In the genomic region with DNA sequence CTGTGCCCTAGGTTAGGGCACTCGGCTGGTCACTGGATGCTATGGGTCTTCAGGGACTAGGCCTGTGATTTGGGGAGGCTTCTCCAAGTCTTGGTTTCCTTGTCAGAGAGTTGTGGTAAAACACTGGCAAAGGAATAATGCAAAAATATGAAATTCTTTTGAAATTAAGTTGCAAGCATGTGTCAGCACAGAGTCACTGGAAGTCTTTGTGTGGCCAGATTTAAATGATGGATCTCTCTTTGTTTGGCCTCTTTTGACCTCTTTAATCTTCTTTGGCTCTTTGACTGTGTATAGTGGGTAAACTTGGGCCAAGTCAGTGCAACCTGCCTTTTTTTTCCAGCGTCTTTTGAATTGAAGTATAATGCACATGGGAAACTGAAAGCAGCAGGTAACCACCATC, we compare ENCODE assay signal across 9 cellular contexts. TPM values are rescaled to one million over a fixed set of nuclear protein-coding genes. Genes with fewer than 3 reads are reported as not detected.
A peak's percentile ranks its signal among the peaks of the same experiment; 100 is the strongest.
DNase-seq lines count a peak whose midpoint lies in the region; ATAC-seq and TF ChIP-seq lines count a peak whose summit lies in the region.
"Had no signal": no experiment of that assay in that cellular context is flagged by ENCODE, and none has a peak within 500 bp of the region (broad histone marks: within the 10 kb centered on the region; RNA-seq: fewer than 3 reads in every experiment).

No MANE protein-coding gene starts in this region.

- no peak overlapping the region for H3K27ac Mint-ChIP-seq in activated naive CD8-positive, alpha-beta T cell
- no peak overlapping the region for H3K27ac Mint-ChIP-seq in activated naive CD8-positive, alpha-beta T cell treated with anti-CD3 and anti-CD28 coated beads, Interleukin-2, amount 50 U/mL, for 24 hours

- peak overlapping the region; percentile 65 for H3K4me2 ChIP-seq in SK-N-SH

- peaks cover 30% of the 10 kb centered on the region; the same call in 1 of the 2 replicates for H3K79me2 ChIP-seq in SK-N-SH (ENCODE audit: insufficient read depth)

- peaks cover 7% of the 10 kb centered on the region for H3K36me3 Mint-ChIP-seq in activated naive CD8-positive, alpha-beta T cell
- H3K36me3 Mint-ChIP-seq in activated naive CD8-positive, alpha-beta T cell treated with anti-CD3 and anti-CD28 coated beads, Interleukin-2, amount 50 U/mL, for 24 hours (ENCODE audit: low read depth) = peaks cover 52% of the 10 kb centered on the region

- TF ChIP-seq CTCF in SK-N-SH (IDR thresholded peaks at IDR 0.05) (no peak), left lung (IDR thresholded peaks at IDR 0.05) (no peak), tibial artery (IDR thresholded peaks at IDR 0.05) (no peak)

- CTCF ChIA-PET in SK-N-SH (lab: Yijun Ruan, JAX) = interaction anchor here (0.9 to 1.8 kb wide), 2 partner anchors 9 to 68 kb away, joined by 4 to 7 read pairs; no protein-coding TSS in a partner anchor

- H3K27me3 Mint-ChIP-seq in activated naive CD8-positive, alpha-beta T cell = no peaks in the 10 kb centered on the region
- H3K27me3 Mint-ChIP-seq in activated naive CD8-positive, alpha-beta T cell treated with anti-CD3 and anti-CD28 coated beads, Interleukin-2, amount 50 U/mL, for 24 hours = no peaks in the 10 kb centered on the region

- WGBS in SK-N-SH (ENCODE audit: low lambda C conversion rate) = 50% methylated on average over 2 of the region's 2 CpGs

- POLR2A ChIA-PET in SK-N-SH (lab: Yijun Ruan, JAX) = no interaction called here

- intact Hi-C loops in left lung (cut with DNase I) = no loop called here
- intact Hi-C loops in tibial artery (cut with DNase I; ENCODE audit: low total_unique reads) = no loop called here

- no peaks in the 10 kb centered on the region for H4K20me1 ChIP-seq in SK-N-SH (ENCODE audit: insufficient read depth)

- H3K4me1 Mint-ChIP-seq in activated naive CD8-positive, alpha-beta T cell (ENCODE audit: low read depth) = peaks cover 98% of the 10 kb centered on the region
- H3K4me1 Mint-ChIP-seq in activated naive CD8-positive, alpha-beta T cell treated with anti-CD3 and anti-CD28 coated beads, Interleukin-2, amount 50 U/mL, for 24 hours = peaks cover 97% of the 10 kb centered on the region

- H3K9me2 ChIP-seq in SK-N-SH = no peaks in the 10 kb centered on the region

- no peak for TF ChIP-seq RAD21 in SK-N-SH (IDR thresholded peaks at IDR 0.05; ENCODE audit: low read length)

- peak overlapping the region; percentile 56 for H3K4me3 Mint-ChIP-seq in activated naive CD8-positive, alpha-beta T cell
- H3K4me3 Mint-ChIP-seq in activated naive CD8-positive, alpha-beta T cell treated with anti-CD3 and anti-CD28 coated beads, Interleukin-2, amount 50 U/mL, for 24 hours = no peak overlapping the region

- H3K9me3 ChIP-seq in SK-N-SH (no peaks in the 10 kb centered on the region), left lung (no peaks in the 10 kb centered on the region), tibial artery (no peaks in the 10 kb centered on the region)
- H3K9me3 ChIP-seq: HAP-1 had no signal

- H3F3A ChIP-seq in SK-N-SH (replicated peaks; ENCODE audit: insufficient read depth) = peaks cover 33% of the 10 kb centered on the region

- H3K27ac ChIP-seq in SK-N-SH (ENCODE audit: low read depth in 2 of 2, low read length in 1 of 2) (peak overlapping the region; percentile 87 to 94), left lung (peak overlapping the region; percentile 65 to 85), tibial artery (peak overlapping the region; percentile 80 to 81)

- no peaks in the 10 kb centered on the region for H3K9me3 Mint-ChIP-seq in activated naive CD8-positive, alpha-beta T cell (ENCODE audit: low read depth)
- no peaks in the 10 kb centered on the region for H3K9me3 Mint-ChIP-seq in activated naive CD8-positive, alpha-beta T cell treated with anti-CD3 and anti-CD28 coated beads, Interleukin-2, amount 50 U/mL, for 24 hours

- H3K27me3 ChIP-seq in SK-N-SH (ENCODE audit: insufficient read depth) (no peaks in the 10 kb centered on the region), left lung (no peaks in the 10 kb centered on the region), tibial artery (no peaks in the 10 kb centered on the region)

- H2AFZ ChIP-seq in SK-N-SH (ENCODE audit: low read depth) = no peak overlapping the region

- peak in 1 of 2 experiments; percentile 43; a peak in 1 of 4 replicates for TF ChIP-seq EP300 in SK-N-SH (IDR thresholded peaks at IDR 0.05; ENCODE audit: borderline replicate concordance in 1 of 2, low read depth in 1 of 2, low read length in 1 of 2)

- H3K4me1 ChIP-seq in SK-N-SH (ENCODE audit: control insufficient read depth in 1 of 2, insufficient read depth in 2 of 2, low read depth in 1 of 2, low read length in 1 of 2) (peaks cover 54 to 67% of the 10 kb centered on the region in 2 experiments), left lung (peaks cover 54 to 92% of the 10 kb centered on the region in 2 donors), tibial artery (peaks cover 0 to 58% (median 50%) of the 10 kb centered on the region in 4 donors)

- DNase-seq in activated naive CD8-positive, alpha-beta T cell treated with anti-CD3 and anti-CD28 coated beads, Interleukin-2, amount 50 U/mL, for 24 hours = no peak
- DNase-seq in SK-N-SH = no peak
- DNase-seq in left lung = no peak
- DNase-seq in tibial artery = no peak
- DNase-seq in NCI-H1694 (lab: John Stamatoyannopoulos, UW) = no peak

- peak overlapping the region in 1 of 2 experiments; percentile 28; a peak in 2 of 4 replicates for H3K4me3 ChIP-seq in SK-N-SH (ENCODE audit: low read depth in 2 of 2, low read length in 1 of 2)
- H3K4me3 ChIP-seq in left lung = no peak overlapping the region
- no peak overlapping the region for H3K4me3 ChIP-seq in tibial artery
- H3K4me3 ChIP-seq: HAP-1 had no signal

- H3K9ac ChIP-seq in SK-N-SH = peak overlapping the region; percentile 59

- H3K36me3 ChIP-seq in SK-N-SH (replicated peaks in 1 of 2; ENCODE audit: control insufficient read depth in 1 of 2, insufficient read depth in 2 of 2, low read length in 1 of 2) = no peaks in the 10 kb centered on the region
- no peaks in the 10 kb centered on the region for H3K36me3 ChIP-seq in left lung
- no peaks in the 10 kb centered on the region for H3K36me3 ChIP-seq in tibial artery

- ATAC-seq in activated naive CD8-positive, alpha-beta T cell treated with anti-CD3 and anti-CD28 coated beads, Interleukin-2, amount 50 U/mL, for 24 hours = no peak
- ATAC-seq in left lung = no peak
- no peak for ATAC-seq in HG03520 (IDR thresholded peaks at IDR 0.05; ENCODE audit: unreplicated experiment)
- no peak for ATAC-seq in HG03039 (IDR thresholded peaks at IDR 0.05; ENCODE audit: unreplicated experiment)

TF ChIP-seq in SK-N-SH, 30 proteins besides CTCF, POLR2A, EP300 and RAD21 (continues in another document):
- TF ChIP-seq, protein P1, sequence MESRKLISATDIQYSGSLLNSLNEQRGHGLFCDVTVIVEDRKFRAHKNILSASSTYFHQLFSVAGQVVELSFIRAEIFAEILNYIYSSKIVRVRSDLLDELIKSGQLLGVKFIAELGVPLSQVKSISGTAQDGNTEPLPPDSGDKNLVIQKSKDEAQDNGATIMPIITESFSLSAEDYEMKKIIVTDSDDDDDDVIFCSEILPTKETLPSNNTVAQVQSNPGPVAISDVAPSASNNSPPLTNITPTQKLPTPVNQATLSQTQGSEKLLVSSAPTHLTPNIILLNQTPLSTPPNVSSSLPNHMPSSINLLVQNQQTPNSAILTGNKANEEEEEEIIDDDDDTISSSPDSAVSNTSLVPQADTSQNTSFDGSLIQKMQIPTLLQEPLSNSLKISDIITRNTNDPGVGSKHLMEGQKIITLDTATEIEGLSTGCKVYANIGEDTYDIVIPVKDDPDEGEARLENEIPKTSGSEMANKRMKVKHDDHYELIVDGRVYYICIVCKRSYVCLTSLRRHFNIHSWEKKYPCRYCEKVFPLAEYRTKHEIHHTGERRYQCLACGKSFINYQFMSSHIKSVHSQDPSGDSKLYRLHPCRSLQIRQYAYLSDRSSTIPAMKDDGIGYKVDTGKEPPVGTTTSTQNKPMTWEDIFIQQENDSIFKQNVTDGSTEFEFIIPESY (IDR thresholded peaks at IDR 0.05; ENCODE audit: borderline replicate concordance, low read depth) = no peak
- TF ChIP-seq, protein P2, sequence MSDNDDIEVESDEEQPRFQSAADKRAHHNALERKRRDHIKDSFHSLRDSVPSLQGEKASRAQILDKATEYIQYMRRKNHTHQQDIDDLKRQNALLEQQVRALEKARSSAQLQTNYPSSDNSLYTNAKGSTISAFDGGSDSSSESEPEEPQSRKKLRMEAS (IDR thresholded peaks at IDR 0.05; ENCODE audit: low read depth) = no peak
- TF ChIP-seq, protein P3, sequence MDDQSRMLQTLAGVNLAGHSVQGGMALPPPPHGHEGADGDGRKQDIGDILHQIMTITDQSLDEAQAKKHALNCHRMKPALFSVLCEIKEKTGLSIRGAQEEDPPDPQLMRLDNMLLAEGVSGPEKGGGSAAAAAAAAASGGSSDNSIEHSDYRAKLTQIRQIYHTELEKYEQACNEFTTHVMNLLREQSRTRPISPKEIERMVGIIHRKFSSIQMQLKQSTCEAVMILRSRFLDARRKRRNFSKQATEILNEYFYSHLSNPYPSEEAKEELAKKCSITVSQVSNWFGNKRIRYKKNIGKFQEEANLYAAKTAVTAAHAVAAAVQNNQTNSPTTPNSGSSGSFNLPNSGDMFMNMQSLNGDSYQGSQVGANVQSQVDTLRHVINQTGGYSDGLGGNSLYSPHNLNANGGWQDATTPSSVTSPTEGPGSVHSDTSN (IDR thresholded peaks at IDR 0.05) = peak; percentile 87
- no peak for TF ChIP-seq GATA2 (CRISPR knock-in tag; IDR thresholded peaks at IDR 0.05)
- TF ChIP-seq, protein P4, sequence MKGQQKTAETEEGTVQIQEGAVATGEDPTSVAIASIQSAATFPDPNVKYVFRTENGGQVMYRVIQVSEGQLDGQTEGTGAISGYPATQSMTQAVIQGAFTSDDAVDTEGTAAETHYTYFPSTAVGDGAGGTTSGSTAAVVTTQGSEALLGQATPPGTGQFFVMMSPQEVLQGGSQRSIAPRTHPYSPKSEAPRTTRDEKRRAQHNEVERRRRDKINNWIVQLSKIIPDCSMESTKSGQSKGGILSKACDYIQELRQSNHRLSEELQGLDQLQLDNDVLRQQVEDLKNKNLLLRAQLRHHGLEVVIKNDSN (IDR thresholded peaks at IDR 0.05; ENCODE audit: borderline replicate concordance, low read depth) = no peak
- no peak for TF ChIP-seq RFX5 (IDR thresholded peaks at IDR 0.05; ENCODE audit: low read length)
- no peak for TF ChIP-seq RCOR1 (IDR thresholded peaks at IDR 0.05; ENCODE audit: low read length)
- TF ChIP-seq SIN3A (IDR thresholded peaks at IDR 0.05; ENCODE audit: borderline replicate concordance, low read depth, low read length) = no peak; the same call in 1 of the 2 replicates
- no peak for TF ChIP-seq CHD2 (IDR thresholded peaks at IDR 0.05; ENCODE audit: low read length, partially characterized antibody)
- no peak for TF ChIP-seq ELF1 (IDR thresholded peaks at IDR 0.05)
- no peak for TF ChIP-seq SMC3 (IDR thresholded peaks at IDR 0.05; ENCODE audit: low read depth, low read length)
- TF ChIP-seq JUND (IDR thresholded peaks at IDR 0.05) = peak; percentile 64
- no peak for TF ChIP-seq NRF1 (IDR thresholded peaks at IDR 0.05; ENCODE audit: low read depth, low read length)

RNA-seq across cellular contexts. Expression of a gene that starts 12.1 kb away (rescaled TPM):
- 13.5 and 15.1 TPM in 2 replicates for polyA plus RNA-seq in SK-N-SH (2012; rRNA removed)
- 11.1 and 12.9 TPM in 2 replicates for polyA plus RNA-seq in SK-N-SH (2012; cell fraction: cytosol; rRNA removed)
- 11.8 and 13.6 TPM in 2 replicates for polyA plus RNA-seq in SK-N-SH (2012; cell fraction: nucleus; rRNA removed)
- total RNA-seq in left lung = 10 to 100 TPM; 47.4 to 55.6 TPM
